ENCODE assay signal across 8 cellular contexts in genomic region chr19:10835754-10836477, GRCh38. TPM values are rescaled to one million over a fixed set of nuclear protein-coding genes. Genes with fewer than 3 reads are reported as not detected.
A peak's percentile ranks its signal among the peaks of the same experiment; 100 is the strongest.
DNase-seq lines count a peak whose midpoint lies in the region; ATAC-seq, FAIRE-seq and TF ChIP-seq lines count a peak whose summit lies in the region.

TMED1 (minus strand) TSS chr19:10836212; CDS start chr19:10836191, 21 bp downstream.

- TF ChIP-seq POLR2A in GM12892 (IDR thresholded peaks at IDR 0.05; ENCODE audit: low read depth, low read length): peak; percentile 67; the same call in 1 of the 2 replicates

- peak within 1 kb of the TSS; percentile 100 for H3K27ac ChIP-seq in left ventricle myocardium inferior (replicated peaks)

- H3K4me3 Mint-ChIP-seq in T-helper 1 cell treated with Interleukin-12 subunit alpha and Interleukin-12 subunit beta and Interleukin-4 antibody, amounts not matched to agents 30 μg/mL and 1 μg/mL, for 36 hours: peak within 1 kb of the TSS; percentile 92
- H3K4me3 Mint-ChIP-seq in progenitor cell of endocrine pancreas (ENCODE audit: low read depth): peak within 1 kb of the TSS; percentile 94

- H3K27me3 ChIP-seq in left ventricle myocardium inferior (ENCODE audit: low read depth): no peaks in the 10 kb centered on the region

- ATAC-seq in HG02852 (IDR thresholded peaks at IDR 0.05; ENCODE audit: unreplicated experiment): peak; percentile 73

- DNase-seq in GM12892 (ENCODE audit: insufficient read length) (peak; percentile 96), NCI-H1694 (lab: John Stamatoyannopoulos, UW) (peak; percentile 98), amniotic stem cell (lab: John Stamatoyannopoulos, UW) (peak; percentile 100), left ventricle myocardium inferior (peak; percentile 99), progenitor cell of endocrine pancreas (ENCODE audit: low spot score, unreplicated experiment) (peak; percentile 94), ureter (ENCODE audit: low spot score) (peak; percentile 100)

- H3K4me3 ChIP-seq in left ventricle myocardium inferior: peak within 1 kb of the TSS; percentile 95

- H3K27me3 Mint-ChIP-seq in T-helper 1 cell treated with Interleukin-12 subunit alpha and Interleukin-12 subunit beta and Interleukin-4 antibody, amounts not matched to agents 30 μg/mL and 1 μg/mL, for 36 hours (ENCODE audit: low read depth): no peaks in the 10 kb centered on the region
- no peaks in the 10 kb centered on the region for H3K27me3 Mint-ChIP-seq in progenitor cell of endocrine pancreas

- peaks cover 18% of the 10 kb centered on the region for H3K4me1 ChIP-seq in left ventricle myocardium inferior

- peaks cover 11% of the 10 kb centered on the region for H3K36me3 Mint-ChIP-seq in T-helper 1 cell treated with Interleukin-12 subunit alpha and Interleukin-12 subunit beta and Interleukin-4 antibody, amounts not matched to agents 30 μg/mL and 1 μg/mL, for 36 hours (ENCODE audit: low read depth)
- H3K36me3 Mint-ChIP-seq in progenitor cell of endocrine pancreas (ENCODE audit: insufficient read depth): peaks cover 5% of the 10 kb centered on the region

- peak; percentile 90 for FAIRE-seq in GM12892 (lab: Jason Lieb, UNC)

- TF ChIP-seq CTCF in left ventricle myocardium inferior (IDR thresholded peaks at IDR 0.05; ENCODE audit: borderline replicate concordance) (peak; percentile 43), progenitor cell of endocrine pancreas (IDR thresholded peaks at IDR 0.05; ENCODE audit: unreplicated experiment) (peak; percentile 22)

- H3K36me3 ChIP-seq in left ventricle myocardium inferior: peaks cover 38% of the 10 kb centered on the region

- intact Hi-C loops in left ventricle myocardium inferior (cut with micrococcal nuclease): no loop called here

- peak within 1 kb of the TSS; percentile 100 for H3K27ac Mint-ChIP-seq in T-helper 1 cell treated with Interleukin-12 subunit alpha and Interleukin-12 subunit beta and Interleukin-4 antibody, amounts not matched to agents 30 μg/mL and 1 μg/mL, for 36 hours
- H3K27ac Mint-ChIP-seq in progenitor cell of endocrine pancreas: peak within 1 kb of the TSS; percentile 100

- peaks cover 10% of the 10 kb centered on the region for H3K4me1 Mint-ChIP-seq in T-helper 1 cell treated with Interleukin-12 subunit alpha and Interleukin-12 subunit beta and Interleukin-4 antibody, amounts not matched to agents 30 μg/mL and 1 μg/mL, for 36 hours (ENCODE audit: low read depth)
- H3K4me1 Mint-ChIP-seq in progenitor cell of endocrine pancreas (ENCODE audit: low read depth): no peaks in the 10 kb centered on the region

- peaks cover 5% of the 10 kb centered on the region for H3K9me3 Mint-ChIP-seq in T-helper 1 cell treated with Interleukin-12 subunit alpha and Interleukin-12 subunit beta and Interleukin-4 antibody, amounts not matched to agents 30 μg/mL and 1 μg/mL, for 36 hours
- H3K9me3 Mint-ChIP-seq in progenitor cell of endocrine pancreas (ENCODE audit: low read depth): peaks cover 9% of the 10 kb centered on the region

- H3K9me3 ChIP-seq in left ventricle myocardium inferior (replicated peaks): peaks cover 17% of the 10 kb centered on the region

RNA-seq across cellular contexts. Expression of gene TMED1, which starts in this region (rescaled TPM):
- polyA plus RNA-seq in GM12892 (2012; ENCODE audit: missing spikeins): 10.2 TPM
- total RNA-seq in left ventricle myocardium inferior: 32.9 TPM
- total RNA-seq in progenitor cell of endocrine pancreas: 32.6 and 39.3 TPM in 2 replicates
- total RNA-seq in ureter: 13.3 TPM

Comparison
In these comparisons a context has a peak if more than half of its experiments do, and no peak if none do; other contexts are left out.
1. Peak in every context shown above with its lines: DNase-seq, ATAC-seq, H3K4me3 ChIP-seq and H3K27ac ChIP-seq.